1 cellular context compared by ENCODE assay signal in the genomic region with DNA sequence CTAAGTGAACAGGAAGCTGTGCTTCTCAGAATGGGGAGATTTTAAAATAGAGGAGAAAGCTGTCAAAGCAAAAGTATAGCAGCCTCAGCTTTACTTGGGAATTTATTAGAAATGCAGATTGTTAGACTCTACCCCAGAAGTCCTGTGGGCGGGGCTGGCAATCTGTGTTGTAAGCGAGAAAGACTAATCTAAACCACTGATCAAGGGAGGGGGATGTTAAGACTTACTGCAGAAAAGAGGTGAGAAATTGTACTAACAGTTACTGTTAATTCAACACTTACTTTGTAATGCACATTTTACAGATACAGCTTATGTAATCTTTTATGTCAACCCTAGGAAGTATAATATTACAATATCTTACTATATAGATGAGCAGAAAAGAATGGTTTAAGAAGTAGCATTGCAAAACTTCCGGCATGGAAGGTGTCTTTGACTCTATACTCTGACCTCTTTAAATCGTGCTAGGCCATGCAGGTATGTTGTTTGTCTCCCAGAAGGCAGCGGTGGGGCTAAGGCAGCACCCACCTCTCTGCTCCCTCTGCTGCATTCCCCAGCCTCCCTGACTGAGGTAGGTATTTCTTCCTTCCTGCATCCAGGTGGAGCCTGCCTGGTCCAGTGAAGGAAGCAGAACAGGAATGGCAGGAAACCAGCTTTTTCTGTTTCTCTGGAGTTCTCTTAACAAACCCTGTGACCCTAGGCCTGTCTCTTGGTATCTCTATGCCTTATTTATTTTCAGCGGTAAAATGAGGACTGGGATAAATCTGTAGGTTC.
TF ChIP-seq lines count a peak whose summit lies in the region.

No MANE protein-coding gene starts in this region.

TF ChIP-seq in WTC11, 78 proteins besides CTCF, POLR2A, EP300 and RAD21 (continued from another document):
- TF ChIP-seq, protein P1, sequence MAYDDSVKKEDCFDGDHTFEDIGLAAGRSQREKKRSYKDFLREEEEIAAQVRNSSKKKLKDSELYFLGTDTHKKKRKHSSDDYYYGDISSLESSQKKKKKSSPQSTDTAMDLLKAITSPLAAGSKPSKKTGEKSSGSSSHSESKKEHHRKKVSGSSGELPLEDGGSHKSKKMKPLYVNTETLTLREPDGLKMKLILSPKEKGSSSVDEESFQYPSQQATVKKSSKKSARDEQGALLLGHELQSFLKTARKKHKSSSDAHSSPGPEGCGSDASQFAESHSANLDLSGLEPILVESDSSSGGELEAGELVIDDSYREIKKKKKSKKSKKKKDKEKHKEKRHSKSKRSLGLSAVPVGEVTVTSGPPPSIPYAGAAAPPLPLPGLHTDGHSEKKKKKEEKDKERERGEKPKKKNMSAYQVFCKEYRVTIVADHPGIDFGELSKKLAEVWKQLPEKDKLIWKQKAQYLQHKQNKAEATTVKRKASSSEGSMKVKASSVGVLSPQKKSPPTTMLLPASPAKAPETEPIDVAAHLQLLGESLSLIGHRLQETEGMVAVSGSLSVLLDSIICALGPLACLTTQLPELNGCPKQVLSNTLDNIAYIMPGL (CRISPR knock-in tag; IDR thresholded peaks at IDR 0.05): no peak
- TF ChIP-seq, protein P2, sequence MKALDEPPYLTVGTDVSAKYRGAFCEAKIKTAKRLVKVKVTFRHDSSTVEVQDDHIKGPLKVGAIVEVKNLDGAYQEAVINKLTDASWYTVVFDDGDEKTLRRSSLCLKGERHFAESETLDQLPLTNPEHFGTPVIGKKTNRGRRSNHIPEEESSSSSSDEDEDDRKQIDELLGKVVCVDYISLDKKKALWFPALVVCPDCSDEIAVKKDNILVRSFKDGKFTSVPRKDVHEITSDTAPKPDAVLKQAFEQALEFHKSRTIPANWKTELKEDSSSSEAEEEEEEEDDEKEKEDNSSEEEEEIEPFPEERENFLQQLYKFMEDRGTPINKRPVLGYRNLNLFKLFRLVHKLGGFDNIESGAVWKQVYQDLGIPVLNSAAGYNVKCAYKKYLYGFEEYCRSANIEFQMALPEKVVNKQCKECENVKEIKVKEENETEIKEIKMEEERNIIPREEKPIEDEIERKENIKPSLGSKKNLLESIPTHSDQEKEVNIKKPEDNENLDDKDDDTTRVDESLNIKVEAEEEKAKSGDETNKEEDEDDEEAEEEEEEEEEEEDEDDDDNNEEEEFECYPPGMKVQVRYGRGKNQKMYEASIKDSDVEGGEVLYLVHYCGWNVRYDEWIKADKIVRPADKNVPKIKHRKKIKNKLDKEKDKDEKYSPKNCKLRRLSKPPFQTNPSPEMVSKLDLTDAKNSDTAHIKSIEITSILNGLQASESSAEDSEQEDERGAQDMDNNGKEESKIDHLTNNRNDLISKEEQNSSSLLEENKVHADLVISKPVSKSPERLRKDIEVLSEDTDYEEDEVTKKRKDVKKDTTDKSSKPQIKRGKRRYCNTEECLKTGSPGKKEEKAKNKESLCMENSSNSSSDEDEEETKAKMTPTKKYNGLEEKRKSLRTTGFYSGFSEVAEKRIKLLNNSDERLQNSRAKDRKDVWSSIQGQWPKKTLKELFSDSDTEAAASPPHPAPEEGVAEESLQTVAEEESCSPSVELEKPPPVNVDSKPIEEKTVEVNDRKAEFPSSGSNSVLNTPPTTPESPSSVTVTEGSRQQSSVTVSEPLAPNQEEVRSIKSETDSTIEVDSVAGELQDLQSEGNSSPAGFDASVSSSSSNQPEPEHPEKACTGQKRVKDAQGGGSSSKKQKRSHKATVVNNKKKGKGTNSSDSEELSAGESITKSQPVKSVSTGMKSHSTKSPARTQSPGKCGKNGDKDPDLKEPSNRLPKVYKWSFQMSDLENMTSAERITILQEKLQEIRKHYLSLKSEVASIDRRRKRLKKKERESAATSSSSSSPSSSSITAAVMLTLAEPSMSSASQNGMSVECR (CRISPR knock-in tag; IDR thresholded peaks at IDR 0.05; ENCODE audit: borderline replicate concordance): no peak
- no peak for TF ChIP-seq NR2C2 (CRISPR knock-in tag; IDR thresholded peaks at IDR 0.05)
- TF ChIP-seq, protein P3, sequence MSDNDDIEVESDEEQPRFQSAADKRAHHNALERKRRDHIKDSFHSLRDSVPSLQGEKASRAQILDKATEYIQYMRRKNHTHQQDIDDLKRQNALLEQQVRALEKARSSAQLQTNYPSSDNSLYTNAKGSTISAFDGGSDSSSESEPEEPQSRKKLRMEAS (CRISPR knock-in tag; IDR thresholded peaks at IDR 0.05): no peak
